26 cellular contexts compared by ENCODE assay signal in the genomic region with DNA sequence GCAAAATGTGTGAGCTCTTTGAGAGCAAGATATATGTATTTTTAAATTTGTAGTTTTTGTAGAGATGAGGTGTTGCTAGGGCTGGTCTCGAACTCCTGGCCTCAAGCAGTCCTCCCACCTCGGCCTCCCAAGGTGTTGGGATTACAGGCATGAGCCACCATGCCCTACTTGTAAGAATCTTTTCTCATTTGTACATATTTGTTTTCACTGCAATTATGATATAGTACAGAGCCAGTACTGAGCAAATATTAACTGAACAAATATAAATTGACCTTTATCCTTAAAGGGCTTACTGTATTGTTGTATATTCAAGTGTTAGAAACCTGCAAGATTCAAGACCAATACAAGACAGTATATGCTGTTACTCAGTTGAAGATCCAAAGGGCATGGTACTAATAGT.
"Had no signal": no experiment of that assay in that cellular context is flagged by ENCODE, and none has a peak within 500 bp of the region (broad histone marks: within the 10 kb centered on the region; RNA-seq: fewer than 3 reads in every experiment).

No MANE protein-coding gene starts in this region.

- ATAC-seq: activated T-helper 17 cell treated with anti-CD3 and anti-CD28 coated beads, Interleukin-2, amount 50 U/mL, for 72 hours; K562 had no signal

- DNase-seq: activated CD4-positive, alpha-beta memory T cell treated with anti-CD3 and anti-CD28 coated beads, Interleukin-2, amount 10 ng/mL, durations not matched to agents 7 days and 5 days; activated CD4-positive, alpha-beta T cell treated with anti-CD3 and anti-CD28 coated beads, Interleukin-2, amount 50 U/mL, for 1 hour; activated CD4-positive, CD25-positive, alpha-beta regulatory T cell; activated gamma-delta T cell; activated naive CD4-positive, alpha-beta T cell treated with anti-CD3 and anti-CD28 coated beads for 36 hours; activated T-cell treated with anti-CD3 and anti-CD28 coated beads for 4 hours; activated T-cell treated with anti-CD3 and anti-CD28 coated beads, Interleukin-2, amount 50 U/mL, for 48 hours; amygdala; cerebellar nuclear complex; Karpas-422; NCI-H1694; NCI-H2029; NCI-H2107; NCI-H2171 treated with DMSO at 0.1 percent for 48 hours; NCI-H226; NCI-H510A; NCI-H526 treated with DMSO at 0.1 percent for 48 hours; NK-92 treated with Interleukin-12 subunit alpha and Interleukin-12 subunit beta, amount 100 ng/mL, for 24 hours; SIG-M5; T-cell; T-helper 2 cell; T1000 had no signal

- H3K9me3 Mint-ChIP-seq: activated CD4-positive, alpha-beta memory T cell treated with anti-CD3 and anti-CD28 coated beads, Interleukin-2, amount 10 ng/mL, durations not matched to agents 7 days and 5 days; activated naive CD4-positive, alpha-beta T cell treated with anti-CD3 and anti-CD28 coated beads for 36 hours; activated T-helper 17 cell treated with anti-CD3 and anti-CD28 coated beads, Interleukin-2, amount 50 U/mL, for 72 hours; T-cell had no signal

- H3K4me1 Mint-ChIP-seq: activated CD4-positive, alpha-beta memory T cell treated with anti-CD3 and anti-CD28 coated beads, Interleukin-2, amount 10 ng/mL, durations not matched to agents 7 days and 5 days; activated T-helper 17 cell treated with anti-CD3 and anti-CD28 coated beads, Interleukin-2, amount 50 U/mL, for 72 hours had no signal

- H3K36me3 Mint-ChIP-seq: activated naive CD8-positive, alpha-beta T cell; T-cell had no signal

- H3K27me3 Mint-ChIP-seq: activated CD4-positive, alpha-beta memory T cell treated with anti-CD3 and anti-CD28 coated beads, Interleukin-2, amount 10 ng/mL, durations not matched to agents 7 days and 5 days; activated naive CD8-positive, alpha-beta T cell; activated T-helper 17 cell treated with anti-CD3 and anti-CD28 coated beads, Interleukin-2, amount 50 U/mL, for 72 hours had no signal

- H3K27ac ChIP-seq: SK-N-MC had no signal

- H3K4me3 Mint-ChIP-seq: activated CD4-positive, alpha-beta memory T cell treated with anti-CD3 and anti-CD28 coated beads, Interleukin-2, amount 10 ng/mL, durations not matched to agents 7 days and 5 days; activated naive CD4-positive, alpha-beta T cell treated with anti-CD3 and anti-CD28 coated beads for 36 hours; activated naive CD8-positive, alpha-beta T cell; activated T-helper 17 cell treated with anti-CD3 and anti-CD28 coated beads, Interleukin-2, amount 50 U/mL, for 72 hours; T-cell had no signal

- H3K27ac Mint-ChIP-seq: activated CD4-positive, alpha-beta memory T cell treated with anti-CD3 and anti-CD28 coated beads, Interleukin-2, amount 10 ng/mL, durations not matched to agents 7 days and 5 days; activated naive CD4-positive, alpha-beta T cell treated with anti-CD3 and anti-CD28 coated beads for 36 hours; activated naive CD8-positive, alpha-beta T cell; activated T-helper 17 cell treated with anti-CD3 and anti-CD28 coated beads, Interleukin-2, amount 50 U/mL, for 72 hours; T-cell had no signal

- H3K4me3 ChIP-seq: K562, SK-N-MC had no signal
